ENCODE assay signal across 21 cellular contexts in the genomic region with DNA sequence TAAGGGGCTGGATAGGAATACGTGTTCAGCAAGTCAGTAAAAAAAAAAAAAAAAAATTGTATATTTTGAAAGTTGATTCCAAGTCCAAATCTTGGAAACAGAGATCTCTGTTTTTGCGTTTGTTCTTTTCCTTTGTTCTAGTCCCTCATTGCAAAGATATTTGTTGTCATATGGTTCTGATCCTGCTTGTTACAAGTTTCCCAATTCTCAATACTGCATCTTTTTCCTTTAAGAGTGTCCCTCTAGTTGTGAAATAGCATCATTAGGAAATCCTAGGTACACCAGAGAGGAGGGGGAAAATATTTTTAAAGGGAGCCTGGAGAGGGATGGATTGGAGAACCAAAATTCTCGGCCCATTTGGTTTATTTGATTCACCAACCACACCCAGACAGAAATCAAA.
"Had no signal": no experiment of that assay in that cellular context is flagged by ENCODE, and none has a peak within 500 bp of the region (broad histone marks: within the 10 kb centered on the region; RNA-seq: fewer than 3 reads in every experiment).

No MANE protein-coding gene starts in this region.

- H3K27me3 Mint-ChIP-seq: activated CD8-positive, alpha-beta T cell treated with anti-CD3 and anti-CD28 coated beads for 36 hours; activated naive CD4-positive, alpha-beta T cell treated with anti-CD3 and anti-CD28 coated beads, Interleukin-2, amount 10 ng/mL, durations not matched to agents 7 days and 5 days; activated naive CD8-positive, alpha-beta T cell treated with anti-CD3 and anti-CD28 coated beads, Interleukin-2, amount 50 U/mL, for 24 hours; activated T-cell treated with anti-CD3 and anti-CD28 coated beads, Interleukin-2, amount 50 U/mL, for 24 hours; stimulated activated naive CD8-positive, alpha-beta T cell treated with anti-CD3 and anti-CD28 coated beads, Interleukin-15, Interleukin-2, amounts not matched to agents 100 ng/mL and 50 ng/mL, for 24 hours had no signal

- H3K27ac ChIP-seq: prostate gland, SK-N-MC, transverse colon had no signal

- H3K9me3 ChIP-seq: prostate gland, transverse colon had no signal

- H3K27ac Mint-ChIP-seq: activated CD8-positive, alpha-beta T cell treated with anti-CD3 and anti-CD28 coated beads for 36 hours; activated naive CD4-positive, alpha-beta T cell treated with anti-CD3 and anti-CD28 coated beads, Interleukin-2, amount 10 ng/mL, durations not matched to agents 7 days and 5 days; activated naive CD8-positive, alpha-beta T cell treated with anti-CD3 and anti-CD28 coated beads, Interleukin-2, amount 50 U/mL, for 24 hours; stimulated activated naive CD8-positive, alpha-beta T cell treated with anti-CD3 and anti-CD28 coated beads, Interleukin-15, Interleukin-2, amounts not matched to agents 100 ng/mL and 50 ng/mL, for 24 hours; T-helper 2 cell treated with Interferon-gamma antibody and Interleukin-4, amounts not matched to agents 5 μg/mL and 100 μg/mL, for 36 hours had no signal

- H3K4me1 ChIP-seq: prostate gland had no signal

- H3K4me3 Mint-ChIP-seq: activated CD8-positive, alpha-beta T cell treated with anti-CD3 and anti-CD28 coated beads for 36 hours; activated naive CD4-positive, alpha-beta T cell treated with anti-CD3 and anti-CD28 coated beads, Interleukin-2, amount 10 ng/mL, durations not matched to agents 7 days and 5 days; activated naive CD8-positive, alpha-beta T cell treated with anti-CD3 and anti-CD28 coated beads, Interleukin-2, amount 50 U/mL, for 24 hours; activated T-cell treated with anti-CD3 and anti-CD28 coated beads, Interleukin-2, amount 50 U/mL, for 24 hours; neural crest cell; stimulated activated naive CD8-positive, alpha-beta T cell treated with anti-CD3 and anti-CD28 coated beads, Interleukin-15, Interleukin-2, amounts not matched to agents 100 ng/mL and 50 ng/mL, for 24 hours; T-helper 2 cell treated with Interferon-gamma antibody and Interleukin-4, amounts not matched to agents 5 μg/mL and 100 μg/mL, for 36 hours had no signal

- H3K36me3 Mint-ChIP-seq: activated naive CD4-positive, alpha-beta T cell treated with anti-CD3 and anti-CD28 coated beads, Interleukin-2, amount 10 ng/mL, durations not matched to agents 7 days and 5 days had no signal

- H3K36me3 ChIP-seq: prostate gland, transverse colon had no signal

- DNase-seq: activated CD4-positive, alpha-beta T cell treated with anti-CD3 and anti-CD28 coated beads for 48 hours; activated CD4-positive, CD25-positive, alpha-beta regulatory T cell; activated CD8-positive, alpha-beta T cell treated with anti-CD3 and anti-CD28 coated beads for 36 hours; activated naive CD4-positive, alpha-beta T cell treated with anti-CD3 and anti-CD28 coated beads, Interleukin-2, amount 10 ng/mL, durations not matched to agents 7 days and 5 days; activated naive CD8-positive, alpha-beta T cell treated with anti-CD3 and anti-CD28 coated beads, Interleukin-2, amount 50 U/mL, for 24 hours; activated T-cell treated with anti-CD3 and anti-CD28 coated beads, Interleukin-2, amount 50 U/mL, for 24 hours; aorta; effector CD4-positive, alpha-beta T cell; hippocampal formation; islet precursor cell; left colon; right cardiac atrium; stimulated activated CD4-positive, alpha-beta T cell treated with anti-CD3 and anti-CD28 coated beads, Interleukin-2, amount 100 ng/mL, for 48 hours; transverse colon had no signal

- H3K4me3 ChIP-seq: lung, prostate gland, SK-N-MC, skin epidermis, transverse colon had no signal

- ATAC-seq: activated CD8-positive, alpha-beta T cell treated with anti-CD3 and anti-CD28 coated beads for 36 hours; activated naive CD8-positive, alpha-beta T cell treated with anti-CD3 and anti-CD28 coated beads, Interleukin-2, amount 50 U/mL, for 24 hours; left colon; right cardiac atrium had no signal

- H3K9me3 Mint-ChIP-seq: neural crest cell had no signal

- H3K27me3 ChIP-seq: transverse colon had no signal
